ENCODE assay signal across 8 cellular contexts in the genomic region with DNA sequence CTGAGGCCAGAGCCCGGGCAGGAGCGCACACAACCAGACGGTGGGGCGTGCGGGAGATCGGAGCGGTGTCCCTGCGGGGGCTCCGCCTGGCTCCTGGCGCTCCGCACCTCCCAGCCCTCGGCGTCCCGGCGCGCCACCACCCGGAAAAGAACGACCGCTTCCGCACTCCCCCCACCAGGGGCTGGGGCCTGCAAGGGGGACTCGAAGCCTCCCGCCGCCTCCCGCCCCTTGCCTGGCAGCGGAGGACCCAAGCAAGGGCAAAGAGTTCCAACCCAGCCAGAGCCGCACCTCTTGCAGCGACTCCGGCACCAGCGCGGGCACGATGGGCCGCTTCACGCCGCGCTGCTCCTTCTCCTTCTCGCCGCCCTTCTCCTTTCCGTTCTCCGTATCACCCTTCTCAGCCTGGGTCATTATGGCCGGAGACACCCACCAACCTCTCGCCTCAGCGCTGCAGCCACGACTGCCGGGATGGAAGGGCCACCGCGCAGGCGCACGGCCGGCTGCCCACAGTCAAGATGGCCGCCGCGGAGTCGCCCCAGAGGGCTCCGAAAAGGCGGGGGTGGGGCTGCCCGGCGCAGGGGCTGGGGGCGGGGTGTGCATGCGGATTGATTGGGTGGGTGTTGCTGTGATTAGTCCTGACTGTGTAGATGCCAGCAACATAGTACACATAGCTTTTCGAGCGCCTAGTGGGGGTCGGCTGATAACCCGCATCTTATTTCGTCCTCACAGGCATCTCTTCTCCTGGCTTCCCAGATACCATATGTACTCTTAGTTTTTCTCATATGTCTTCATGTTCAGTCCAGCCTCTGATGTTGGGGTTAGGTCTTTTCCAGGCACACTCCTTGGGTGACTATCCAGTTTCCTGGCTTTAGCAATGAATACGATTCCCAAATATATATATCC. TPM values are rescaled to one million over a fixed set of nuclear protein-coding genes. Genes with fewer than 3 reads are reported as not detected.
DNase-seq lines count a peak whose midpoint lies in the region; ATAC-seq lines count a peak whose summit lies in the region.

A gene with protein sequence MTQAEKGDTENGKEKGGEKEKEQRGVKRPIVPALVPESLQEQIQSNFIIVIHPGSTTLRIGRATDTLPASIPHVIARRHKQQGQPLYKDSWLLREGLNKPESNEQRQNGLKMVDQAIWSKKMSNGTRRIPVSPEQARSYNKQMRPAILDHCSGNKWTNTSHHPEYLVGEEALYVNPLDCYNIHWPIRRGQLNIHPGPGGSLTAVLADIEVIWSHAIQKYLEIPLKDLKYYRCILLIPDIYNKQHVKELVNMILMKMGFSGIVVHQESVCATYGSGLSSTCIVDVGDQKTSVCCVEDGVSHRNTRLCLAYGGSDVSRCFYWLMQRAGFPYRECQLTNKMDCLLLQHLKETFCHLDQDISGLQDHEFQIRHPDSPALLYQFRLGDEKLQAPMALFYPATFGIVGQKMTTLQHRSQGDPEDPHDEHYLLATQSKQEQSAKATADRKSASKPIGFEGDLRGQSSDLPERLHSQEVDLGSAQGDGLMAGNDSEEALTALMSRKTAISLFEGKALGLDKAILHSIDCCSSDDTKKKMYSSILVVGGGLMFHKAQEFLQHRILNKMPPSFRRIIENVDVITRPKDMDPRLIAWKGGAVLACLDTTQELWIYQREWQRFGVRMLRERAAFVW (minus strand): TSS at position 462 of the 903 bp plus-strand sequence. CDS start 51 bp downstream, at position 411.

- H3K36me3 Mint-ChIP-seq in naive B cell, result peaks cover 14 to 16% of the 10 kb centered on the region in 2 donors
- peaks cover 90% of the 10 kb centered on the region for H3K36me3 Mint-ChIP-seq in stimulated activated effector memory CD8-positive, alpha-beta T cell treated with anti-CD3 and anti-CD28 coated beads, Interleukin-12 subunit alpha, Interleukin-12 subunit beta, amount 100 ng/mL, for 72 hours

- peaks cover 24 to 31% (median 26%) of the 10 kb centered on the region in 3 donors for H3K4me1 Mint-ChIP-seq in naive B cell
- peaks cover 35% of the 10 kb centered on the region for H3K4me1 Mint-ChIP-seq in stimulated activated effector memory CD8-positive, alpha-beta T cell treated with anti-CD3 and anti-CD28 coated beads, Interleukin-12 subunit alpha, Interleukin-12 subunit beta, amount 100 ng/mL, for 72 hours

- peak within 1 kb of the TSS; percentile 92 to 100 (median 98) for H3K4me3 Mint-ChIP-seq in naive B cell
- H3K4me3 Mint-ChIP-seq in stimulated activated effector memory CD8-positive, alpha-beta T cell treated with anti-CD3 and anti-CD28 coated beads, Interleukin-12 subunit alpha, Interleukin-12 subunit beta, amount 100 ng/mL, for 72 hours, result peak within 1 kb of the TSS; percentile 88

- H3K27ac Mint-ChIP-seq in naive B cell, result peak within 1 kb of the TSS; percentile 90 to 99 (median 96)
- peak within 1 kb of the TSS; percentile 94 for H3K27ac Mint-ChIP-seq in stimulated activated effector memory CD8-positive, alpha-beta T cell treated with anti-CD3 and anti-CD28 coated beads, Interleukin-12 subunit alpha, Interleukin-12 subunit beta, amount 100 ng/mL, for 72 hours

- DNase-seq in DMS 273 treated with DMSO at 0.1 percent for 48 hours (lab: John Stamatoyannopoulos, UW) (peak; percentile 6), HuH-7.5 (ENCODE audit: low spot score) (peak; percentile 36), RKO (ENCODE audit: low spot score) (peak; percentile 85), activated T-helper 1 cell treated with Interleukin-2 at 50 U/mL for 16 hours (ENCODE audit: low read depth) (peak; percentile 75), fibroblast of gingiva (ENCODE audit: low read depth) (peak; percentile 84), naive B cell (peak; percentile 86)
- DNase-seq in stimulated activated effector memory CD8-positive, alpha-beta T cell treated with anti-CD3 and anti-CD28 coated beads, Interleukin-12 subunit alpha, Interleukin-12 subunit beta, amount 100 ng/mL, for 72 hours (ENCODE audit: low spot score in 2 of 2), result peak; percentile 83 to 95

- no peaks in the 10 kb centered on the region for H3K27me3 Mint-ChIP-seq in naive B cell

- peak; percentile 75 for ATAC-seq in GM21515 (IDR thresholded peaks at IDR 0.05; ENCODE audit: unreplicated experiment)
- peak; percentile 89 to 91 for ATAC-seq in naive B cell (ENCODE audit: low read depth in 2 of 2)
- ATAC-seq in stimulated activated effector memory CD8-positive, alpha-beta T cell treated with anti-CD3 and anti-CD28 coated beads, Interleukin-12 subunit alpha, Interleukin-12 subunit beta, amount 100 ng/mL, for 72 hours, result peak; percentile 93

- no peaks in the 10 kb centered on the region for H3K9me3 Mint-ChIP-seq in naive B cell
- H3K9me3 Mint-ChIP-seq in stimulated activated effector memory CD8-positive, alpha-beta T cell treated with anti-CD3 and anti-CD28 coated beads, Interleukin-12 subunit alpha, Interleukin-12 subunit beta, amount 100 ng/mL, for 72 hours, result no peaks in the 10 kb centered on the region

RNA-seq across cellular contexts. Expression of the gene that starts here (rescaled TPM):
- polyA plus RNA-seq in naive B cell (ENCODE audit: low read depth in 6 of 6), result 10 to 100 TPM in 5 of 6 donors, 1 to 10 TPM in 1; 8.3 to 26.6 (median 15.4) TPM

Comparison
In these comparisons a context has a peak if more than half of its experiments do, and no peak if none do; other contexts are left out.
1. Peak in every context shown above with its lines: DNase-seq and ATAC-seq.
2. DNase-seq: peak in every context shown above with its lines; median percentile 89 in stimulated activated effector memory CD8-positive, alpha-beta T cell treated with anti-CD3 and anti-CD28 coated beads, Interleukin-12 subunit alpha, Interleukin-12 subunit beta, amount 100 ng/mL, for 72 hours; 86 in naive B cell; 85 in RKO; 84 in fibroblast of gingiva; 75 in activated T-helper 1 cell treated with Interleukin-2 at 50 U/mL for 16 hours; 36 in HuH-7.5; 6 in DMS 273 treated with DMSO at 0.1 percent for 48 hours.